Comparison of ENCODE assay signal across 1 cellular context in genomic region chr12:100927825-100928224, GRCh38.
TF ChIP-seq lines count a peak whose summit lies in the region.

No MANE protein-coding gene starts in this region.

TF ChIP-seq in SK-N-SH treated with all-trans-retinoic acid at 6 μM for 48 hours, 23 proteins besides CTCF, POLR2A, EP300 and RAD21 (continued from another document):
- TF ChIP-seq TSHZ2 (CRISPR knock-in tag; IDR thresholded peaks at IDR 0.05) = no peak
- TF ChIP-seq BACH2 (CRISPR knock-in tag; IDR thresholded peaks at IDR 0.05; ENCODE audit: borderline replicate concordance) = no peak
- no peak for TF ChIP-seq RARB (CRISPR knock-in tag; IDR thresholded peaks at IDR 0.05)
- no peak for TF ChIP-seq ISL1 (CRISPR knock-in tag; IDR thresholded peaks at IDR 0.05)
- no peak for TF ChIP-seq ZFP3 (CRISPR knock-in tag; IDR thresholded peaks at IDR 0.05)
- TF ChIP-seq ZC3H10 (CRISPR knock-in tag; IDR thresholded peaks at IDR 0.05) = no peak
- TF ChIP-seq ARNTL (CRISPR knock-in tag; IDR thresholded peaks at IDR 0.05; ENCODE audit: borderline replicate concordance, low read depth) = no peak
- TF ChIP-seq TCF4 (CRISPR knock-in tag; IDR thresholded peaks at IDR 0.05; ENCODE audit: borderline replicate concordance) = no peak
- no peak for TF ChIP-seq PPARA (CRISPR knock-in tag; IDR thresholded peaks at IDR 0.05; ENCODE audit: borderline replicate concordance)
- no peak for TF ChIP-seq ESRRG (CRISPR knock-in tag; IDR thresholded peaks at IDR 0.05)
- TF ChIP-seq ZNF8 (CRISPR knock-in tag; IDR thresholded peaks at IDR 0.05) = no peak
- TF ChIP-seq SNAI2 (CRISPR knock-in tag; IDR thresholded peaks at IDR 0.05) = no peak
- no peak for TF ChIP-seq OSR1 (CRISPR knock-in tag; IDR thresholded peaks at IDR 0.05)
- no peak for TF ChIP-seq CREB5 (CRISPR knock-in tag; IDR thresholded peaks at IDR 0.05; ENCODE audit: low read depth)
